17 cellular contexts compared by ENCODE assay signal in genomic region chr13:81142306-81142999, GRCh38.
"Had no signal": no experiment of that assay in that cellular context is flagged by ENCODE, and none has a peak within 500 bp of the region (broad histone marks: within the 10 kb centered on the region; RNA-seq: fewer than 3 reads in every experiment).

No MANE protein-coding gene starts in this region.

- H3K27me3 ChIP-seq: left lung, tibial nerve, uterus had no signal

- H3K4me1 ChIP-seq: left lung, tibial nerve, uterus had no signal

- DNase-seq: activated CD4-positive, alpha-beta T cell treated with anti-CD3 and anti-CD28 coated beads, Interleukin-2, amount 50 U/mL, for 1 hour; activated naive CD4-positive, alpha-beta T cell; anterior cingulate cortex; cortex of kidney; effector memory CD8-positive, alpha-beta T cell; left lung; naive thymus-derived CD8-positive, alpha-beta T cell; right cardiac atrium; small intestine; stimulated activated CD4-positive, alpha-beta T cell treated with anti-CD3 and anti-CD28 coated beads, Interleukin-4, amount 100 ng/mL, for 24 hours; stimulated activated naive CD4-positive, alpha-beta T cell treated with Interleukin-2 at 50 U/mL for 16 hours; substantia nigra; T-helper 1 cell; T1000; uterus; WERI-Rb-1 had no signal

- H3K27ac ChIP-seq: left lung, tibial nerve, uterus, WERI-Rb-1 had no signal

- H3K4me3 Mint-ChIP-seq: effector memory CD8-positive, alpha-beta T cell; naive thymus-derived CD8-positive, alpha-beta T cell had no signal

- H3K4me1 Mint-ChIP-seq: naive thymus-derived CD8-positive, alpha-beta T cell had no signal

- H3K27me3 Mint-ChIP-seq: effector memory CD8-positive, alpha-beta T cell; naive thymus-derived CD8-positive, alpha-beta T cell had no signal

- H3K9me3 ChIP-seq: left lung, tibial nerve, uterus had no signal

- H3K4me3 ChIP-seq: left lung, tibial nerve, uterus had no signal

- H3K36me3 ChIP-seq: left lung, tibial nerve, uterus, WERI-Rb-1 had no signal

- ATAC-seq: effector memory CD8-positive, alpha-beta T cell; left lung; naive thymus-derived CD8-positive, alpha-beta T cell; right cardiac atrium had no signal

- H3K27ac Mint-ChIP-seq: effector memory CD8-positive, alpha-beta T cell; naive thymus-derived CD8-positive, alpha-beta T cell had no signal

- H3K36me3 Mint-ChIP-seq: naive thymus-derived CD8-positive, alpha-beta T cell had no signal
